12 cellular contexts compared by ENCODE assay signal in genomic region chrX:55794420-55794819, GRCh38.
DNase-seq lines count a peak whose midpoint lies in the region; ATAC-seq lines count a peak whose summit lies in the region.
"Had no signal": no experiment of that assay in that cellular context is flagged by ENCODE, and none has a peak within 500 bp of the region (broad histone marks: within the 10 kb centered on the region; RNA-seq: fewer than 3 reads in every experiment).

No MANE protein-coding gene starts in this region.

- no peaks in the 10 kb centered on the region for H3K4me1 ChIP-seq in mesenchymal stem cell (ENCODE audit: control insufficient read depth, insufficient read depth, low read depth, low read length)

- no peak overlapping the region for H3K14ac ChIP-seq in mesenchymal stem cell (ENCODE audit: low read length in 2 of 2)

- H4K91ac ChIP-seq in mesenchymal stem cell (ENCODE audit: low read length) = no peak overlapping the region

- no peak overlapping the region for H2AK5ac ChIP-seq in mesenchymal stem cell (ENCODE audit: low read length, severe bottlenecking)

- 100% methylated on average over 1 of the region's 1 CpG for WGBS in mesenchymal stem cell

- no peaks in the 10 kb centered on the region for H3K36me3 ChIP-seq in mesenchymal stem cell (ENCODE audit: control insufficient read depth in 1 of 2, insufficient read depth in 2 of 2, low read depth in 1 of 2, low read length in 2 of 2)

- H3K4me3 ChIP-seq in mesenchymal stem cell (ENCODE audit: insufficient read depth in 1 of 2, low read depth in 1 of 2, low read length in 2 of 2) = no peak overlapping the region

- H3K9ac ChIP-seq in mesenchymal stem cell (ENCODE audit: low read length) = no peak overlapping the region
- H3K9ac ChIP-seq: SK-N-SH had no signal

- no peak overlapping the region for H2BK5ac ChIP-seq in mesenchymal stem cell (ENCODE audit: low read depth, low read length, poor library complexity, severe bottlenecking)

- no peak overlapping the region for H3K4ac ChIP-seq in mesenchymal stem cell (ENCODE audit: low read depth in 1 of 2, low read length in 2 of 2)

- no peak overlapping the region for H2BK15ac ChIP-seq in mesenchymal stem cell (ENCODE audit: low read depth, poor library complexity, severe bottlenecking)

- H3K4me2 ChIP-seq in mesenchymal stem cell (ENCODE audit: low read length, poor library complexity, severe bottlenecking) = no peak overlapping the region
- H3K4me2 ChIP-seq: SK-N-SH had no signal

- DNase-seq in mesenchymal stem cell (peak; percentile 1), COLO668 (lab: John Stamatoyannopoulos, UW; ENCODE audit: unreplicated experiment) (no peak), left lobe of liver (ENCODE audit: low spot score) (no peak), left colon (no peak)
- DNase-seq: activated CD4-positive, alpha-beta T cell treated with anti-CD3 and anti-CD28 coated beads, Interleukin-2, amount 10 ng/mL, durations not matched to agents 24 days and 14 days; activated naive CD8-positive, alpha-beta T cell treated with anti-CD3 and anti-CD28 coated beads, Interleukin-2, amount 10 ng/mL, durations not matched to agents 7 days and 5 days; mesendoderm; NCI-H1092 treated with DMSO at 0.1 percent for 48 hours; SK-N-SH had no signal

- H3K18ac ChIP-seq in mesenchymal stem cell (ENCODE audit: low read depth in 1 of 2, low read length in 2 of 2) = no peak overlapping the region

- H3K79me1 ChIP-seq in mesenchymal stem cell (replicated peaks; ENCODE audit: low read length, poor library complexity, severe bottlenecking) = no peaks in the 10 kb centered on the region

- no peak overlapping the region for H3K27ac ChIP-seq in mesenchymal stem cell (ENCODE audit: low read length, poor library complexity, severe bottlenecking)

- H2AFZ ChIP-seq in mesenchymal stem cell (ENCODE audit: low read depth, low read length) = no peak overlapping the region

- no peaks in the 10 kb centered on the region for H3K27me3 ChIP-seq in mesenchymal stem cell (ENCODE audit: control insufficient read depth in 1 of 2, insufficient read depth in 1 of 2, low read length in 2 of 2)

- no peak overlapping the region for H3K23ac ChIP-seq in mesenchymal stem cell (ENCODE audit: low read length in 2 of 2)

- H4K8ac ChIP-seq in mesenchymal stem cell (ENCODE audit: low read length) = no peak overlapping the region

- no peak overlapping the region for H2BK120ac ChIP-seq in mesenchymal stem cell (ENCODE audit: low read depth, low read length)

- H3K9me3 ChIP-seq in mesenchymal stem cell (ENCODE audit: control insufficient read depth, low read length) = no peaks in the 10 kb centered on the region
- H3K9me3 ChIP-seq: SK-N-SH had no signal

- intact Hi-C loops in left colon (cut with DNase I, micrococcal nuclease) = no loop called here

- H2BK12ac ChIP-seq in mesenchymal stem cell (ENCODE audit: low read length in 2 of 2) = no peak overlapping the region

- ATAC-seq in GM18867 (IDR thresholded peaks at IDR 0.05; ENCODE audit: unreplicated experiment) = peak; percentile 98
- ATAC-seq in GM21390 (IDR thresholded peaks at IDR 0.05; ENCODE audit: unreplicated experiment) = peak; percentile 93
- ATAC-seq in HG03025 (IDR thresholded peaks at IDR 0.05; ENCODE audit: low FRiP score, unreplicated experiment) = peak; percentile 74
- ATAC-seq in left lobe of liver = no peak
- ATAC-seq in left colon = no peak

Comparison
In these comparisons a context has a peak if more than half of its experiments do, and no peak if none do; other contexts are left out.
1. ATAC-seq: peak in GM18867 (single experiment), GM21390 (single experiment) and HG03025 (single experiment); none in left lobe of liver (single experiment) and left colon (single experiment).